ENCODE assay signal across 8 cellular contexts in genomic region chr6:32868257-32868788, GRCh38. TPM values are rescaled to one million over a fixed set of nuclear protein-coding genes. Genes with fewer than 3 reads are reported as not detected.
DNase-seq lines count a peak whose midpoint lies in the region; ATAC-seq, FAIRE-seq and TF ChIP-seq lines count a peak whose summit lies in the region.

No MANE protein-coding gene starts in this region.

- H3K27ac Mint-ChIP-seq in activated B cell treated with CpG ODN at 0.5 μM for 24 hours: no peak overlapping the region

- H3K4me3 ChIP-seq in GM12875 (ENCODE audit: low read depth, low read length): no peak overlapping the region
- no peak overlapping the region for H3K4me3 ChIP-seq in cardiac fibroblast (replicated peaks in 1 of 2; ENCODE audit: low read depth in 2 of 2, low read length in 2 of 2)

- POLR2A ChIA-PET in activated B cell treated with CpG ODN at 0.5 μM for 24 hours (lab: Charles Lee): interaction anchor here (0.6 to 5.9 kb wide), 26 partner anchors 10 to 436 kb away, joined by 3 to 240 read pairs (median 5); partner anchors contain the start of genes HLA-DMA, HLA-DQA1, HLA-DQB1 and PSMB8

- peak; percentile 32 for DNase-seq in NCI-H2107 treated with DMSO at 0.1 percent for 48 hours (lab: John Stamatoyannopoulos, UW; ENCODE audit: unreplicated experiment)
- DNase-seq in activated B cell treated with CpG ODN at 0.5 μM for 24 hours: peak; percentile 70
- peak; percentile 80 to 82 for DNase-seq in cardiac fibroblast (ENCODE audit: low read depth in 2 of 2)
- DNase-seq in kidney tubule cell (ENCODE audit: low spot score): peak; percentile 75
- peak; percentile 91 for DNase-seq in stimulated activated CD4-positive, alpha-beta T cell treated with anti-CD3 and anti-CD28 coated beads, Interleukin-4, amount 100 ng/mL, for 24 hours

- FAIRE-seq in A204.1 (lab: Jason Lieb, UNC): peak; percentile 97

- no peaks in the 10 kb centered on the region for H3K27me3 Mint-ChIP-seq in activated B cell treated with CpG ODN at 0.5 μM for 24 hours

- H3K4me3 Mint-ChIP-seq in activated B cell treated with CpG ODN at 0.5 μM for 24 hours: no peak overlapping the region

- ATAC-seq in activated B cell treated with CpG ODN at 0.5 μM for 24 hours (ENCODE audit: low read depth) (peak; percentile 66), HG02870 (IDR thresholded peaks at IDR 0.05; ENCODE audit: unreplicated experiment) (no peak)

- CTCF ChIA-PET in activated B cell treated with CpG ODN at 0.5 μM for 24 hours (lab: Charles Lee): interaction anchor here (0.5 to 6.2 kb wide), 66 partner anchors 9 to 1500 kb away, joined by 3 to 198 read pairs (median 4); partner anchors contain the start of genes ATF6B, HLA-DMA, HLA-DOB and HLA-DQB1

- H3K36me3 Mint-ChIP-seq in activated B cell treated with CpG ODN at 0.5 μM for 24 hours (ENCODE audit: low read depth): peaks cover 7% of the 10 kb centered on the region

- TF ChIP-seq CTCF in GM12875 (IDR thresholded peaks at IDR 0.05; ENCODE audit: borderline replicate concordance, insufficient read depth, low read depth, low read length) (peak; percentile 62), activated B cell treated with CpG ODN at 0.5 μM for 24 hours (IDR thresholded peaks at IDR 0.05) (peak; percentile 42), cardiac fibroblast (IDR thresholded peaks at IDR 0.05; ENCODE audit: low read depth, low read length) (peak; percentile 77)

- H3K4me1 Mint-ChIP-seq in activated B cell treated with CpG ODN at 0.5 μM for 24 hours: peaks cover 35% of the 10 kb centered on the region

- intact Hi-C loops in activated B cell treated with CpG ODN at 0.5 μM for 24 hours (cut with micrococcal nuclease): loop anchor here (1.0 to 10.0 kb wide), 7 partner anchors 30 to 624 kb away; partner anchors contain the start of genes HLA-DQB1 and TAP2

- peaks cover 3% of the 10 kb centered on the region for H3K9me3 Mint-ChIP-seq in activated B cell treated with CpG ODN at 0.5 μM for 24 hours

RNA-seq across cellular contexts. Expression of gene PSMB9, which starts 14.3 kb away (rescaled TPM):
- total RNA-seq in activated B cell treated with CpG ODN at 0.5 μM for 24 hours: 198 and 223 TPM in 2 replicates

RNA-seq across cellular contexts. Expression of gene TAP1, which starts 14.8 kb away (rescaled TPM):
- total RNA-seq in activated B cell treated with CpG ODN at 0.5 μM for 24 hours: 148 and 151 TPM in 2 replicates

RNA-seq across cellular contexts. Expression of gene PSMB8, which starts 24.5 kb away (rescaled TPM):
- 182 and 194 TPM in 2 replicates for total RNA-seq in activated B cell treated with CpG ODN at 0.5 μM for 24 hours

RNA-seq across cellular contexts. Expression of gene TAP2, which starts 29.8 kb away (rescaled TPM):
- 141 and 172 TPM in 2 replicates for total RNA-seq in activated B cell treated with CpG ODN at 0.5 μM for 24 hours

RNA-seq across cellular contexts. Expression of gene HLA-DOB, which starts 51.5 kb away (rescaled TPM):
- 95.6 and 101 TPM in 2 replicates for total RNA-seq in activated B cell treated with CpG ODN at 0.5 μM for 24 hours

Comparison
In these comparisons a context has a peak if more than half of its experiments do, and no peak if none do; other contexts are left out.
1. DNase-seq: peak in every context shown above with its lines; median percentile 91 in stimulated activated CD4-positive, alpha-beta T cell treated with anti-CD3 and anti-CD28 coated beads, Interleukin-4, amount 100 ng/mL, for 24 hours; 81 in cardiac fibroblast; 75 in kidney tubule cell; 70 in activated B cell treated with CpG ODN at 0.5 μM for 24 hours; 32 in NCI-H2107 treated with DMSO at 0.1 percent for 48 hours.